ENCODE assay signal across 1 cellular context in genomic region chr21:28953247-28953646, GRCh38.
TF ChIP-seq lines count a peak whose summit lies in the region.

No MANE protein-coding gene starts in this region.

TF ChIP-seq in HepG2, 621 proteins besides CTCF, POLR2A, EP300 and RAD21 (continued from another document):
- TF ChIP-seq ZNF18 (CRISPR knock-in tag; IDR thresholded peaks at IDR 0.05; ENCODE audit: insufficient replicate concordance) (no peak), HOXA3 (CRISPR knock-in tag; IDR thresholded peaks at IDR 0.05) (no peak), ZNF335 (CRISPR knock-in tag; IDR thresholded peaks at IDR 0.05) (no peak), CC2D1A (CRISPR knock-in tag; IDR thresholded peaks at IDR 0.05) (no peak), TP53 (CRISPR knock-in tag; conservative IDR thresholded peaks at IDR 0.05) (no peak), KLF12 (CRISPR knock-in tag; IDR thresholded peaks at IDR 0.05; ENCODE audit: borderline replicate concordance) (no peak), DZIP1 (CRISPR knock-in tag; IDR thresholded peaks at IDR 0.05) (no peak), GMEB2 (CRISPR knock-in tag; IDR thresholded peaks at IDR 0.05; ENCODE audit: low read depth) (no peak), YEATS4 (CRISPR knock-in tag; IDR thresholded peaks at IDR 0.05; ENCODE audit: borderline replicate concordance) (no peak), ZNF503 (CRISPR knock-in tag; IDR thresholded peaks at IDR 0.05) (no peak), NFE2L2 (IDR thresholded peaks at IDR 0.05; ENCODE audit: low read length) (no peak)
